In the genomic region with DNA sequence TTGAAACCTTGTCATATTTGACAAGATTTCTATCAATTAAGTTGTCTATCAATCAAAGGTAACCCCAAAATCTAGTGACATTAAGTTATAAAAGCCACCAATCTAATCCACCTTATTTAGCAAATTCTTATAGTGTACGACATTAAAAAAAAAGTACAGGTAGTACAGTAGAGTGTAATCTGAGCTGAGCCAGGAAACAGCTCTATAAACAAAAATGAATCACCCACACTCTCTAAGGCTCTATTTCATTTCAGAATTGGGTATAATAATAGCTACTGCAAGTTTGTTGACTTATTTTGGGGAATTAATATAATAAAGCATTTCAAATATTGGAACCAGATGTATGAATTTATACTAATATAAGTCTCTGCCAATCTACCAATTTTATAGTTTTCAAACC, we compare ENCODE assay signal across 18 cellular contexts.
DNase-seq lines count a peak whose midpoint lies in the region; ATAC-seq and TF ChIP-seq lines count a peak whose summit lies in the region.
"Had no signal": no experiment of that assay in that cellular context is flagged by ENCODE, and none has a peak within 500 bp of the region (broad histone marks: within the 10 kb centered on the region; RNA-seq: fewer than 3 reads in every experiment).

No MANE protein-coding gene starts in this region.

- peaks cover 0 to 4% of the 10 kb centered on the region in 2 donors for H3K9me3 Mint-ChIP-seq in effector memory CD8-positive, alpha-beta T cell

- TF ChIP-seq CTCF in Loucy (conservative IDR thresholded peaks at IDR 0.05; ENCODE audit: low read length) (no peak), mammary epithelial cell (conservative IDR thresholded peaks at IDR 0.05 in 1 of 2, IDR thresholded peaks at IDR 0.05 in 1 of 2; ENCODE audit: extremely low read depth in 1 of 2, insufficient read depth in 1 of 2, low read depth in 1 of 2, low read length in 2 of 2) (no peak)

- no peak overlapping the region for H3K27ac ChIP-seq in mammary epithelial cell (ENCODE audit: insufficient read depth, low read depth, low read length)
- H3K27ac ChIP-seq: PC-9 had no signal

- H3K36me3 Mint-ChIP-seq in effector memory CD8-positive, alpha-beta T cell (ENCODE audit: insufficient read depth): no peaks in the 10 kb centered on the region

- dilution Hi-C loops in mammary epithelial cell (cut with HindIII; ENCODE audit: low sequenced_read_pairs): no loop called here

- no peaks in the 10 kb centered on the region for H3K9me2 ChIP-seq in Loucy (replicated peaks; ENCODE audit: low read depth, low read length)

- H3K9ac ChIP-seq in Loucy (ENCODE audit: low read depth, low read length, poor library complexity, severe bottlenecking) (no peak overlapping the region), mammary epithelial cell (ENCODE audit: insufficient read depth, low read length) (no peak overlapping the region)

- H2AFZ ChIP-seq in Loucy (ENCODE audit: low read length) (no peak overlapping the region), mammary epithelial cell (ENCODE audit: low read depth, low read length) (no peak overlapping the region)
- H2AFZ ChIP-seq: PC-9 had no signal

- no peak overlapping the region for H3K27ac Mint-ChIP-seq in effector memory CD8-positive, alpha-beta T cell

- WGBS in mammary epithelial cell (ENCODE audit: low coverage, missing lambda C conversion rate): 11% methylated on average over 1 of the region's 1 CpG

- in situ Hi-C loops in mammary epithelial cell (cut with MboI; ENCODE audit: low sequenced_read_pairs in 2 of 2): no loop called here

- no peaks in the 10 kb centered on the region for H3F3A ChIP-seq in Loucy (ENCODE audit: low read depth)

- ATAC-seq in HG03571 (IDR thresholded peaks at IDR 0.05; ENCODE audit: unreplicated experiment) (no peak), GM19452 (IDR thresholded peaks at IDR 0.05; ENCODE audit: unreplicated experiment) (no peak)
- ATAC-seq in effector memory CD8-positive, alpha-beta T cell (replicated peaks): no peak

- no peaks in the 10 kb centered on the region for H3K4me1 Mint-ChIP-seq in effector memory CD8-positive, alpha-beta T cell (ENCODE audit: low read depth in 2 of 2)

- BruUV-seq in mammary epithelial cell (replicated peaks; lab: Mats Ljungman, UMichigan): no TSS peak

- H3K27me3 ChIP-seq in Loucy (ENCODE audit: insufficient read depth, low read length, poor library complexity, severe bottlenecking) (no peaks in the 10 kb centered on the region), mammary epithelial cell (ENCODE audit: insufficient read depth, low read length) (no peaks in the 10 kb centered on the region)

- H3K4me3 ChIP-seq in Loucy (ENCODE audit: low read length, poor library complexity, severe bottlenecking) (no peak overlapping the region), mammary epithelial cell (replicated peaks in 1 of 3; ENCODE audit: insufficient read depth in 1 of 3, low read depth in 2 of 3, low read length in 3 of 3) (no peak overlapping the region)
- H3K4me3 ChIP-seq: HAP-1, PC-9 had no signal

- intact Hi-C loops in mammary epithelial cell (cut with micrococcal nuclease): no loop called here

- H3K79me2 ChIP-seq in Loucy (ENCODE audit: insufficient read depth, low read length) (no peaks in the 10 kb centered on the region), mammary epithelial cell (ENCODE audit: insufficient read depth, low read length) (no peaks in the 10 kb centered on the region)

- H4K20me1 ChIP-seq in Loucy (ENCODE audit: insufficient read depth, low read length, poor library complexity, severe bottlenecking): no peaks in the 10 kb centered on the region
- no peaks in the 10 kb centered on the region for H4K20me1 ChIP-seq in mammary epithelial cell (ENCODE audit: insufficient read depth, low read length)

- CTCF ChIA-PET in mammary epithelial cell (lab: Charles Lee; ENCODE audit: low non-redundant PET): no interaction called here

- no peaks in the 10 kb centered on the region for H3K27me3 Mint-ChIP-seq in effector memory CD8-positive, alpha-beta T cell

- H3K4me1 ChIP-seq in Loucy (ENCODE audit: insufficient read depth, low read length, poor library complexity, severe bottlenecking) (peaks cover 32% of the 10 kb centered on the region), mammary epithelial cell (ENCODE audit: insufficient read depth, low read length) (peaks cover 5% of the 10 kb centered on the region)
- H3K4me1 ChIP-seq: HAP-1 had no signal

- no peak overlapping the region for H3K4me3 Mint-ChIP-seq in effector memory CD8-positive, alpha-beta T cell

- no peaks in the 10 kb centered on the region for H3K9me3 ChIP-seq in Loucy (ENCODE audit: insufficient read depth, low read depth, low read length)
- H3K9me3 ChIP-seq in mammary epithelial cell (replicated peaks; ENCODE audit: insufficient read depth, low read length): no peaks in the 10 kb centered on the region
- H3K9me3 ChIP-seq: Caco-2, HAP-1 had no signal

- DNase-seq in ELR (ENCODE audit: low read depth): peak; percentile 31
- peak; percentile 15 for DNase-seq in mammary epithelial cell
- peak; percentile 59 for DNase-seq in iris pigment epithelial cell (ENCODE audit: low read depth)
- no peak for DNase-seq in effector memory CD8-positive, alpha-beta T cell
- DNase-seq: ACHN, Caco-2, KBM-7, NCI-H1048, NCI-H146, NCI-H2081, NCI-H446 treated with DMSO at 0.1 percent for 48 hours, NCI-H748 treated with DMSO at 0.1 percent for 48 hours, PC-9, T-helper 1 cell had no signal

- H3K4me2 ChIP-seq in Loucy (ENCODE audit: low read depth, low read length, poor library complexity, severe bottlenecking) (peak overlapping the region; percentile 78), mammary epithelial cell (ENCODE audit: insufficient read depth, low read depth, low read length) (peak overlapping the region; percentile 28)
- H3K4me2 ChIP-seq: PC-9 had no signal

- H3K36me3 ChIP-seq in Loucy (ENCODE audit: insufficient read depth, low read length) (no peaks in the 10 kb centered on the region), mammary epithelial cell (ENCODE audit: insufficient read depth, low read length) (no peaks in the 10 kb centered on the region)
- H3K36me3 ChIP-seq: HAP-1 had no signal

Comparison
In these comparisons a context has a peak if more than half of its experiments do, and no peak if none do; other contexts are left out.
1. DNase-seq: peak in ELR (single experiment), mammary epithelial cell (single experiment) and iris pigment epithelial cell (single experiment); none in effector memory CD8-positive, alpha-beta T cell (0 of 3).